Comparison of ENCODE assay signal across 9 cellular contexts in genomic region chr12:111367661-111368221, GRCh38. TPM values are rescaled to one million over a fixed set of nuclear protein-coding genes. Genes with fewer than 3 reads are reported as not detected.
DNase-seq lines count a peak whose midpoint lies in the region; ATAC-seq and TF ChIP-seq lines count a peak whose summit lies in the region.
"Had no signal": no experiment of that assay in that cellular context is flagged by ENCODE, and none has a peak within 500 bp of the region (broad histone marks: within the 10 kb centered on the region; RNA-seq: fewer than 3 reads in every experiment).

No MANE protein-coding gene starts in this region.

- peak overlapping the region; percentile 70 for H3K4me3 Mint-ChIP-seq in activated T-cell treated with anti-CD3 and anti-CD28 coated beads, Interleukin-2, amount 50 U/mL, for 4 hours
- H3K4me3 Mint-ChIP-seq in MCF 10A (ENCODE audit: unreplicated experiment): peak overlapping the region; percentile 80

- no peak for TF ChIP-seq POLR2A in upper lobe of left lung (IDR thresholded peaks at IDR 0.05)

- H3K36me3 Mint-ChIP-seq in activated T-cell treated with anti-CD3 and anti-CD28 coated beads, Interleukin-2, amount 50 U/mL, for 4 hours (ENCODE audit: insufficient read depth): peaks cover 3% of the 10 kb centered on the region
- no peaks in the 10 kb centered on the region for H3K36me3 Mint-ChIP-seq in MCF 10A (ENCODE audit: insufficient read depth, unreplicated experiment)

- no peak for DNase-seq in activated T-cell treated with anti-CD3 and anti-CD28 coated beads, Interleukin-2, amount 50 U/mL, for 4 hours
- no peak for DNase-seq in activated T-cell treated with anti-CD3 and anti-CD28 coated beads for 4 hours
- DNase-seq in MCF 10A (ENCODE audit: unreplicated experiment): no peak
- DNase-seq in lung (ENCODE audit: low spot score): no peak
- DNase-seq in upper lobe of left lung: no peak
- no peak for DNase-seq in NCI-H345 (lab: John Stamatoyannopoulos, UW)

- H3K4me1 ChIP-seq in lung (ENCODE audit: control insufficient read depth in 2 of 2, insufficient read depth in 2 of 2, low read length in 2 of 2) (peaks cover 0 to 10% of the 10 kb centered on the region in 2 donors), upper lobe of left lung (peaks cover 15 to 24% (median 22%) of the 10 kb centered on the region in 4 donors)

- H3K4me3 ChIP-seq in lung: peak overlapping the region; percentile 90
- H3K4me3 ChIP-seq in upper lobe of left lung: peak overlapping the region; percentile 60 to 91 (median 84)

- H3K27ac ChIP-seq in lung (ENCODE audit: low read depth in 1 of 2, low read length in 1 of 2): peak overlapping the region; percentile 2 to 90
- peak overlapping the region; percentile 16 to 82 (median 52) for H3K27ac ChIP-seq in upper lobe of left lung
- H3K27ac ChIP-seq: epithelial cell of prostate had no signal

- no peak for TF ChIP-seq EP300 in upper lobe of left lung (IDR thresholded peaks at IDR 0.05)

- H3K36me3 ChIP-seq in lung (ENCODE audit: control insufficient read depth in 2 of 2, insufficient read depth in 2 of 2, low read length in 2 of 2) (peaks cover 0 to 14% of the 10 kb centered on the region in 2 donors), upper lobe of left lung (peaks cover 0 to 13% (median 4%) of the 10 kb centered on the region in 4 donors)

- peaks cover 22% of the 10 kb centered on the region for H3K4me1 Mint-ChIP-seq in activated T-cell treated with anti-CD3 and anti-CD28 coated beads, Interleukin-2, amount 50 U/mL, for 4 hours (ENCODE audit: low read depth)
- peaks cover 25% of the 10 kb centered on the region for H3K4me1 Mint-ChIP-seq in MCF 10A (ENCODE audit: insufficient read depth, unreplicated experiment)

- no peaks in the 10 kb centered on the region for H3K27me3 ChIP-seq in lung (ENCODE audit: control insufficient read depth, insufficient read depth)
- no peaks in the 10 kb centered on the region for H3K27me3 ChIP-seq in upper lobe of left lung

- H3K9me3 Mint-ChIP-seq in activated T-cell treated with anti-CD3 and anti-CD28 coated beads, Interleukin-2, amount 50 U/mL, for 4 hours: no peaks in the 10 kb centered on the region
- no peaks in the 10 kb centered on the region for H3K9me3 Mint-ChIP-seq in MCF 10A (ENCODE audit: unreplicated experiment)

- no peaks in the 10 kb centered on the region for H3K27me3 Mint-ChIP-seq in activated T-cell treated with anti-CD3 and anti-CD28 coated beads, Interleukin-2, amount 50 U/mL, for 4 hours (ENCODE audit: low read depth)
- no peaks in the 10 kb centered on the region for H3K27me3 Mint-ChIP-seq in MCF 10A (ENCODE audit: insufficient read depth, unreplicated experiment)

- POLR2A ChIA-PET in MCF 10A (lab: Yijun Ruan, JAX): interaction anchor here (0.6 to 2.6 kb wide), 4 partner anchors 29 to 624 kb away, joined by 3 to 16 read pairs (median 4); no protein-coding TSS in a partner anchor

- TF ChIP-seq CTCF in MCF 10A (IDR thresholded peaks at IDR 0.05; ENCODE audit: unreplicated experiment) (no peak), lung (IDR thresholded peaks at IDR 0.05; ENCODE audit: control extremely low read depth, extremely low read depth) (no peak), upper lobe of left lung (IDR thresholded peaks at IDR 0.05) (no peak)

- CTCF ChIA-PET in MCF 10A (lab: Yijun Ruan, JAX): interaction anchor here (0.6 to 1.8 kb wide), 7 partner anchors 9 to 84 kb away, joined by 3 to 7 read pairs (median 3); no protein-coding TSS in a partner anchor

- WGBS in lung, 2 donors: 46 to 64% methylated on average over 7 of the region's 7 CpGs
- 39 to 46% methylated on average over 6 to 7 of the region's 7 CpGs for WGBS in upper lobe of left lung, 2 donors

- no peak overlapping the region for H3K27ac Mint-ChIP-seq in MCF 10A (ENCODE audit: low read depth, unreplicated experiment)

- H3K9me3 ChIP-seq in lung (ENCODE audit: control insufficient read depth in 2 of 2, insufficient read depth in 1 of 2, low read length in 1 of 2): no peaks in the 10 kb centered on the region
- no peaks in the 10 kb centered on the region for H3K9me3 ChIP-seq in upper lobe of left lung

- intact Hi-C loops in MCF 10A (cut with micrococcal nuclease): no loop called here

- no peak for ATAC-seq in activated T-cell treated with anti-CD3 and anti-CD28 coated beads, Interleukin-2, amount 50 U/mL, for 4 hours
- no peak for ATAC-seq in lung (ENCODE audit: insufficient read depth, low FRiP score)
- ATAC-seq in upper lobe of left lung (ENCODE audit: low FRiP score in 2 of 2): no peak
- no peak for ATAC-seq in HG02623 (IDR thresholded peaks at IDR 0.05; ENCODE audit: unreplicated experiment)
- no peak for ATAC-seq in HG03442 (IDR thresholded peaks at IDR 0.05; ENCODE audit: unreplicated experiment)

- BruUV-seq in MCF 10A (replicated peaks; lab: Mats Ljungman, UMichigan): TSS peak; percentile 51

RNA-seq across cellular contexts. Expression of gene PHETA1, which starts 1.2 kb away (rescaled TPM):
- total RNA-seq in activated T-cell treated with anti-CD3 and anti-CD28 coated beads, Interleukin-2, amount 50 U/mL, for 4 hours: 1 to 10 TPM; 1.3 to 3.3 (median 1.8) TPM
- total RNA-seq in MCF 10A (2022): 3.4 and 4.0 TPM in 2 replicates
- 10 to 100 TPM in 1 of 2 donors, 1 to 10 TPM in 1; 3.1 to 15.4 TPM for total RNA-seq in lung
- polyA plus RNA-seq in lung: 10 to 100 TPM; 12.1 to 14.3 TPM
- total RNA-seq in upper lobe of left lung: 10 to 100 TPM in 5 of 6 donors, 1 to 10 TPM in 1; 9.1 to 24.6 (median 21.2) TPM

RNA-seq across cellular contexts. Expression of gene SH2B3, which starts 38.0 kb away (rescaled TPM):
- total RNA-seq in activated T-cell treated with anti-CD3 and anti-CD28 coated beads, Interleukin-2, amount 50 U/mL, for 4 hours: 10 to 100 TPM; 32.7 to 37.8 (median 35.9) TPM
- total RNA-seq in MCF 10A (2022) (4.5 and 5.1 TPM in 2 replicates), lung (10 to 100 TPM; 16.2 to 46.0 TPM), upper lobe of left lung (100 to 1,000 TPM in 1 of 6 donors, 10 to 100 TPM in 5; 24.8 to 128 (median 52.5) TPM)
- polyA plus RNA-seq in lung: 10 to 100 TPM in 1 of 2 donors, 1 to 10 TPM in 1; 9.6 to 19.6 TPM
